In the genomic region with DNA sequence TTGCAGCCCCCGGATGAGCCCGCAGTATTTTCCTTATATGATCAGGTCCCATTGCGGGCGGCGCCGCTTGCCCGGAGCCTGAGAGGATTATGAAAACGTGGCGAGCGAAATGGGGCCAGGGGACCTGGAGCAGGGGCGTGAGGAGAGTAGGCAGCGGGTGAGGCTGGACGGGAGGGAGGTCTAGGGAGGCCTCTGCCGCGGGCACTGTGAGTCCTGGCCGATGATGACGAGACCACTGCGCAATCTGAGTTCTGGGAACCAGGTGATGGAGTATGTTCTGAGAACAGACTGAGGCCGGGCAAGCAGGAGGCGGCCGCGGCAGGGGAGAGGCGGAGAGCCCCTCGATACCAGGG, we compare ENCODE assay signal across 8 cellular contexts. TPM values are rescaled to one million over a fixed set of nuclear protein-coding genes. Genes with fewer than 3 reads are reported as not detected.
DNase-seq lines count a peak whose midpoint lies in the region; ATAC-seq and TF ChIP-seq lines count a peak whose summit lies in the region.

No MANE protein-coding gene starts in this region.

- no peaks in the 10 kb centered on the region for H4K20me1 ChIP-seq in GM23338 (replicated peaks; ENCODE audit: insufficient read depth)
- no peaks in the 10 kb centered on the region for H4K20me1 ChIP-seq in Loucy (ENCODE audit: insufficient read depth, low read length, poor library complexity, severe bottlenecking)

- peak overlapping the region; percentile 67 for H2BK15ac ChIP-seq in mesenchymal stem cell (ENCODE audit: low read depth, poor library complexity, severe bottlenecking)

- H3F3A ChIP-seq in GM23338 (replicated peaks; ENCODE audit: low read depth) (no peaks in the 10 kb centered on the region), Loucy (ENCODE audit: low read depth) (no peaks in the 10 kb centered on the region)

- H3K27ac ChIP-seq in GM23338 (ENCODE audit: low read depth) (peak overlapping the region; percentile 99; the same call in 1 of the 2 replicates), ectodermal cell (ENCODE audit: insufficient read depth, low read depth, low read length, poor library complexity, severe bottlenecking) (peak overlapping the region; percentile 60), mesenchymal stem cell (ENCODE audit: low read length, poor library complexity, severe bottlenecking) (peak overlapping the region; percentile 44)

- H3K27me3 ChIP-seq in GM23338 (ENCODE audit: insufficient read depth) (no peaks in the 10 kb centered on the region), Loucy (ENCODE audit: insufficient read depth, low read length, poor library complexity, severe bottlenecking) (no peaks in the 10 kb centered on the region), ectodermal cell (ENCODE audit: control insufficient read depth, insufficient read depth, low read length, poor library complexity, severe bottlenecking) (no peaks in the 10 kb centered on the region), mesenchymal stem cell (ENCODE audit: control insufficient read depth in 1 of 2, insufficient read depth in 1 of 2, low read length in 2 of 2) (no peaks in the 10 kb centered on the region)

- H3K27me3 Mint-ChIP-seq in GM23338 (ENCODE audit: insufficient read depth, low read depth, poor library complexity), result peaks cover 4% of the 10 kb centered on the region

- peak overlapping the region; percentile 9 to 96 for H3K4ac ChIP-seq in mesenchymal stem cell (ENCODE audit: low read depth in 1 of 2, low read length in 2 of 2)

- H3K4me3 Mint-ChIP-seq in GM23338, result peak overlapping the region; percentile 83

- H3K27ac Mint-ChIP-seq in GM23338, result peak overlapping the region; percentile 94

- H3K9me3 Mint-ChIP-seq in GM23338, result peaks cover 20% of the 10 kb centered on the region

- H2AK5ac ChIP-seq in mesenchymal stem cell (ENCODE audit: low read length, severe bottlenecking), result no peak overlapping the region

- peak overlapping the region; percentile 80 to 99 for H3K14ac ChIP-seq in mesenchymal stem cell (ENCODE audit: low read length in 2 of 2)

- H3K36me3 ChIP-seq in GM23338 (ENCODE audit: insufficient read depth), result peaks cover 2% of the 10 kb centered on the region; the same call in 1 of the 2 replicates
- H3K36me3 ChIP-seq in Loucy (ENCODE audit: insufficient read depth, low read length), result no peaks in the 10 kb centered on the region
- H3K36me3 ChIP-seq in ectodermal cell (ENCODE audit: control insufficient read depth, insufficient read depth, low read length), result no peaks in the 10 kb centered on the region
- H3K36me3 ChIP-seq in mesenchymal stem cell (ENCODE audit: control insufficient read depth in 1 of 2, insufficient read depth in 2 of 2, low read depth in 1 of 2, low read length in 2 of 2), result peaks cover 0 to 9% of the 10 kb centered on the region in 2 experiments

- H3K79me1 ChIP-seq in mesenchymal stem cell (replicated peaks; ENCODE audit: low read length, poor library complexity, severe bottlenecking), result peaks cover 12% of the 10 kb centered on the region

- ATAC-seq in GM23338, result peak; percentile 55

- peak overlapping the region; percentile 87 for H4K8ac ChIP-seq in mesenchymal stem cell (ENCODE audit: low read length)

- WGBS in ectodermal cell, 2 experiments, result 1% methylated on average over 24 of the region's 24 CpGs
- WGBS in mesenchymal stem cell, result under 1% methylated on average over 23 of the region's 24 CpGs

- H3K9me2 ChIP-seq in GM23338 (ENCODE audit: insufficient read depth), result no peaks in the 10 kb centered on the region
- H3K9me2 ChIP-seq in Loucy (replicated peaks; ENCODE audit: low read depth, low read length), result no peaks in the 10 kb centered on the region

- peaks cover 24% of the 10 kb centered on the region for H3K4me1 Mint-ChIP-seq in GM23338

- H3K4me2 ChIP-seq in GM23338 (peak overlapping the region; percentile 88), Loucy (ENCODE audit: low read depth, low read length, poor library complexity, severe bottlenecking) (peak overlapping the region; percentile 67), mesenchymal stem cell (ENCODE audit: low read length, poor library complexity, severe bottlenecking) (peak overlapping the region; percentile 80)

- H2BK120ac ChIP-seq in mesenchymal stem cell (ENCODE audit: low read depth, low read length), result peak overlapping the region; percentile 77

- H2BK5ac ChIP-seq in mesenchymal stem cell (ENCODE audit: low read depth, low read length, poor library complexity, severe bottlenecking), result peak overlapping the region; percentile 77

- H3K9ac ChIP-seq in Loucy (ENCODE audit: low read depth, low read length, poor library complexity, severe bottlenecking) (peak overlapping the region; percentile 76), mesenchymal stem cell (ENCODE audit: low read length) (peak overlapping the region; percentile 98)

- H3K36me3 Mint-ChIP-seq in GM23338 (ENCODE audit: low read depth), result peaks cover 24% of the 10 kb centered on the region

- TF ChIP-seq CTCF in GM23338 (conservative IDR thresholded peaks at IDR 0.05; ENCODE audit: low read depth in 2 of 2) (no peak), Loucy (conservative IDR thresholded peaks at IDR 0.05; ENCODE audit: low read length) (no peak)

- H2BK12ac ChIP-seq in mesenchymal stem cell (ENCODE audit: low read length in 2 of 2), result peak overlapping the region in 1 of 2 experiments; percentile 89

- peak overlapping the region; percentile 94 for H3K4me3 ChIP-seq in GM23338
- peak overlapping the region; percentile 87 for H3K4me3 ChIP-seq in Loucy (ENCODE audit: low read length, poor library complexity, severe bottlenecking)
- peak overlapping the region; percentile 80 for H3K4me3 ChIP-seq in ectodermal cell (ENCODE audit: insufficient read depth, low read depth, low read length)
- peak overlapping the region; percentile 89 to 90 for H3K4me3 ChIP-seq in mesenchymal stem cell (ENCODE audit: insufficient read depth in 1 of 2, low read depth in 1 of 2, low read length in 2 of 2)

- peak overlapping the region; percentile 6 to 88 for H3K18ac ChIP-seq in mesenchymal stem cell (ENCODE audit: low read depth in 1 of 2, low read length in 2 of 2)

- no peak overlapping the region for H4K91ac ChIP-seq in mesenchymal stem cell (ENCODE audit: low read length)

- peaks cover 3% of the 10 kb centered on the region; the same call in 1 of the 2 replicates for H3K9me3 ChIP-seq in Loucy (ENCODE audit: insufficient read depth, low read depth, low read length)
- no peaks in the 10 kb centered on the region for H3K9me3 ChIP-seq in ectodermal cell (ENCODE audit: control insufficient read depth, low read length)
- H3K9me3 ChIP-seq in mesenchymal stem cell (ENCODE audit: control insufficient read depth, low read length), result peaks cover 4% of the 10 kb centered on the region

- H3K4me1 ChIP-seq in GM23338 (ENCODE audit: insufficient read depth) (peaks cover 16% of the 10 kb centered on the region), Loucy (ENCODE audit: insufficient read depth, low read length, poor library complexity, severe bottlenecking) (peaks cover 4% of the 10 kb centered on the region), ectodermal cell (ENCODE audit: control insufficient read depth, insufficient read depth, low read length) (peaks cover 5% of the 10 kb centered on the region), mesenchymal stem cell (ENCODE audit: control insufficient read depth, insufficient read depth, low read depth, low read length) (peaks cover 2% of the 10 kb centered on the region)

- peaks cover 41% of the 10 kb centered on the region for H3K79me2 ChIP-seq in GM23338 (replicated peaks; ENCODE audit: insufficient read depth)
- H3K79me2 ChIP-seq in Loucy (ENCODE audit: insufficient read depth, low read length), result peaks cover 20% of the 10 kb centered on the region

- H2AFZ ChIP-seq in GM23338, result peak overlapping the region; percentile 94; the same call in 1 of the 2 replicates
- H2AFZ ChIP-seq in Loucy (ENCODE audit: low read length), result peak overlapping the region; percentile 95
- peak overlapping the region; percentile 100 for H2AFZ ChIP-seq in mesenchymal stem cell (ENCODE audit: low read depth, low read length)

- peak; percentile 81 for DNase-seq in ELF-1 (ENCODE audit: low read depth, low spot score)
- peak; percentile 71 for DNase-seq in GM23338 (ENCODE audit: low spot score)
- DNase-seq in activated CD4-positive, CD25-positive, alpha-beta regulatory T cell (lab: John Stamatoyannopoulos, UW), result peak; percentile 45 to 50 (median 48)
- DNase-seq in mesenchymal stem cell, result peak; percentile 66
- DNase-seq in stimulated activated CD8-positive, alpha-beta memory T cell treated with anti-CD3 and anti-CD28 coated beads, Interleukin-7, amount 100 ng/mL, for 24 hours (ENCODE audit: low read depth), result peak; percentile 26
- no peak for DNase-seq in cortex of kidney (lab: John Stamatoyannopoulos, UW)

- H3K23ac ChIP-seq in mesenchymal stem cell (ENCODE audit: low read length in 2 of 2), result peak overlapping the region in 1 of 2 experiments; percentile 83

TF ChIP-seq in GM23338, 12 proteins besides CTCF, POLR2A, EP300 and RAD21:
- TF ChIP-seq CREB1 (CRISPR knock-in tag; IDR thresholded peaks at IDR 0.05; ENCODE audit: low read depth) (peak; percentile 10; the same call in 1 of the 2 replicates), NANOG (IDR thresholded peaks at IDR 0.05; ENCODE audit: borderline replicate concordance) (no peak)

RNA-seq across cellular contexts. Expression of a gene that starts 0.8 kb away (rescaled TPM):
- 123 and 126 TPM in 2 replicates for total RNA-seq in GM23338 (2014; rRNA removed; shearing (Covaris generic))
- polyA plus RNA-seq in GM23338 (2016; fragmentation: Nextera tagmentation; extraction: Ambion mirVana), result 83.8 and 91.1 TPM in 2 replicates
- polyA plus RNA-seq in ectodermal cell (2013, experiment 1 of 4), result 75.8 TPM
- polyA plus RNA-seq in ectodermal cell (2013, experiment 2 of 4), result 64.7 TPM
- 52.1 TPM for polyA plus RNA-seq in ectodermal cell (2013, experiment 3 of 4)
- polyA plus RNA-seq in ectodermal cell (2013, experiment 4 of 4), result 52.7 TPM
- 34.3 TPM for polyA plus RNA-seq in mesenchymal stem cell (2013, experiment 1 of 2)
- polyA plus RNA-seq in mesenchymal stem cell (2013, experiment 2 of 2), result 35.9 TPM

Comparison
In these comparisons a context has a peak if more than half of its experiments do, and no peak if none do; other contexts are left out.
1. H3K27ac ChIP-seq: peak in every context shown above with its lines; median percentile 99 in GM23338; 60 in ectodermal cell; 44 in mesenchymal stem cell.